1 cellular context compared by ENCODE assay signal in genomic region chr17:20435166-20435565, GRCh38. TPM values are rescaled to one million over a fixed set of nuclear protein-coding genes. Genes with fewer than 3 reads are reported as not detected.
"Had no signal": no experiment of that assay in that cellular context is flagged by ENCODE, and none has a peak within 500 bp of the region (broad histone marks: within the 10 kb centered on the region; RNA-seq: fewer than 3 reads in every experiment).

No MANE protein-coding gene starts in this region.

RNA-seq across cellular contexts. Expression of gene LGALS9B, which starts 32.2 kb away (rescaled TPM):
- total RNA-seq: G401 had no signal
